In the genomic region with DNA sequence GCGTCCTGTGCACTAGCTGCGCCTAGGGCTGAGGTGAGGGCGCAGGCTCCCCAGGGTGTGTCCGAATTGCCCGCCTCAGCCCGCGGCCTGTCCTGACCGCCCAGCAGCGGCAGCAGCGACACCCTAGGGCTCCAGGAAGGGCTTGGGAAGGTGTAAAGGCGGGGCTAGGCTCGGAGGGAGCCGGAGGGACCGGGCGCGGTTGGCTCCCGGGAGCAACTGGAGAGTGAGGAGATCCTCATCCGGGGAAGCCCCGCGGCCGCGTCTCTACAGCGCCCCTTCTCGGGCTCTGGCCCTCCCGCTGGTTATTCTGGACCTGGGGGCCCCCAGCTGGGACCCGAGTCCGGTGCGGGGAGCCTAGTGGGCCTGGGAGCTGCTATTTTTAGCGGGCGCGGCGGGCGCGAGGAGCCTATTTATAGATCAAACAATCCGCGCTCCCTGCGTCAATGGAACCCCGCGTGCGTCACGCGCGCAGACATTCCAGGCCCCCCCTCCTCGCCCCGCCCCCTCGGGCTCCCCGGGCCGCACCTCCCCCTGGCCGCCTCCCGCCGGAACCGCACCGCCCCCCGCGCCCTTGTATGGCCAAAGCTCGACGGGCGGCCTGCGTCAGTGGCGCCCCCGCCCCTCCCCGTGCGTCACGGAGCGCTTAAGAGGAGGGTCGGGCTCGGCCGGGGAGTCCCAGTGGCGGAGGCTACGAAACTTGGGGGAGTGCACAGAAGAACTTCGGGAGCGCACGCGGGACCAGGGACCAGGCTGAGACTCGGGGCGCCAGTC, we compare ENCODE assay signal across 1 cellular context.
TF ChIP-seq lines count a peak whose summit lies in the region.

A gene (plus strand): TSS at position 672 of the 771 bp plus-strand sequence. CDS start 2,887 bp downstream, outside the sequence.

TF ChIP-seq in HepG2, 621 proteins besides CTCF, POLR2A, EP300 and RAD21 (continued from another document and continues in another):
- TF ChIP-seq, protein P1, sequence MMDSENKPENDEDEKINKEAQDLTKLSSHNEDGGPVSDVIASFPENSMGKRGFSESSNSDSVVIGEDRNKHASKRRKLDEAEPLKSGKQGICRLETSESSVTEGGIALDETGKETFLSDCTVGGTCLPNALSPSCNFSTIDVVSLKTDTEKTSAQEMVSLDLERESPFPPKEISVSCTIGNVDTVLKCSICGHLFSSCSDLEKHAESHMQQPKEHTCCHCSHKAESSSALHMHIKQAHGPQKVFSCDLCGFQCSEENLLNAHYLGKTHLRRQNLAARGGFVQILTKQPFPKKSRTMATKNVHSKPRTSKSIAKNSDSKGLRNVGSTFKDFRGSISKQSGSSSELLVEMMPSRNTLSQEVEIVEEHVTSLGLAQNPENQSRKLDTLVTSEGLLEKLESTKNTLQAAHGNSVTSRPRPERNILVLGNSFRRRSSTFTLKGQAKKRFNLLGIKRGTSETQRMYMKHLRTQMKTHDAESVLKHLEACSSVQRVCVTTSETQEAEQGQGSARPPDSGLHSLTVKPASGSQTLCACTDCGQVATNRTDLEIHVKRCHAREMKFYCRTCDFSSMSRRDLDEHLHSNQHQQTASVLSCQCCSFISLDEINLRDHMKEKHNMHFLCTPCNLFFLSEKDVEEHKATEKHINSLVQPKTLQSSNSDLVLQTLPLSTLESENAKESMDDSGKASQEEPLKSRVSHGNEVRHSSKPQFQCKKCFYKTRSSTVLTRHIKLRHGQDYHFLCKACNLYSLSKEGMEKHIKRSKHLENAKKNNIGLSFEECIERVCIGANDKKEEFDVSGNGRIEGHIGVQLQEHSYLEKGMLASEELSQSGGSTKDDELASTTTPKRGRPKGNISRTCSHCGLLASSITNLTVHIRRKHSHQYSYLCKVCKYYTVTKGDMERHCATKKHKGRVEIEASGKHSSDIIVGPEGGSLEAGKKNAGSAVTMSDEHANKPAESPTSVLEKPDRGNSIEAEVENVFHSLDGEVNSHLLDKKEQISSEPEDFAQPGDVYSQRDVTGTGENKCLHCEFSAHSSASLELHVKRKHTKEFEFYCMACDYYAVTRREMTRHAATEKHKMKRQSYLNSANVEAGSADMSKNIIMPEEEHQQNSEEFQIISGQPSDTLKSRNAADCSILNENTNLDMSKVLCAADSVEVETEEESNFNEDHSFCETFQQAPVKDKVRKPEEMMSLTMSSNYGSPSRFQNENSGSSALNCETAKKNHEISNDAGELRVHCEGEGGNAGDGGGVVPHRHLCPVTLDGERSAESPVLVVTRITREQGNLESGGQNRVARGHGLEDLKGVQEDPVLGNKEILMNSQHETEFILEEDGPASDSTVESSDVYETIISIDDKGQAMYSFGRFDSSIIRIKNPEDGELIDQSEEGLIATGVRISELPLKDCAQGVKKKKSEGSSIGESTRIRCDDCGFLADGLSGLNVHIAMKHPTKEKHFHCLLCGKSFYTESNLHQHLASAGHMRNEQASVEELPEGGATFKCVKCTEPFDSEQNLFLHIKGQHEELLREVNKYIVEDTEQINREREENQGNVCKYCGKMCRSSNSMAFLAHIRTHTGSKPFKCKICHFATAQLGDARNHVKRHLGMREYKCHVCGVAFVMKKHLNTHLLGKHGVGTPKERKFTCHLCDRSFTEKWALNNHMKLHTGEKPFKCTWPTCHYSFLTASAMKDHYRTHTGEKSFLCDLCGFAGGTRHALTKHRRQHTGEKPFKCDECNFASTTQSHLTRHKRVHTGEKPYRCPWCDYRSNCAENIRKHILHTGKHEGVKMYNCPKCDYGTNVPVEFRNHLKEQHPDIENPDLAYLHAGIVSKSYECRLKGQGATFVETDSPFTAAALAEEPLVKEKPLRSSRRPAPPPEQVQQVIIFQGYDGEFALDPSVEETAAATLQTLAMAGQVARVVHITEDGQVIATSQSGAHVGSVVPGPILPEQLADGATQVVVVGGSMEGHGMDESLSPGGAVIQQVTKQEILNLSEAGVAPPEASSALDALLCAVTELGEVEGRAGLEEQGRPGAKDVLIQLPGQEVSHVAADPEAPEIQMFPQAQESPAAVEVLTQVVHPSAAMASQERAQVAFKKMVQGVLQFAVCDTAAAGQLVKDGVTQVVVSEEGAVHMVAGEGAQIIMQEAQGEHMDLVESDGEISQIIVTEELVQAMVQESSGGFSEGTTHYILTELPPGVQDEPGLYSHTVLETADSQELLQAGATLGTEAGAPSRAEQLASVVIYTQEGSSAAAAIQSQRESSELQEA (CRISPR knock-in tag; IDR thresholded peaks at IDR 0.05; ENCODE audit: not compliant biosample characterization) = peak; percentile 79
- peak; percentile 77; the same call in 1 of the 2 replicates for TF ChIP-seq KLF11 (CRISPR knock-in tag; IDR thresholded peaks at IDR 0.05)
- TF ChIP-seq ZNF367 (CRISPR knock-in tag; IDR thresholded peaks at IDR 0.05; ENCODE audit: borderline replicate concordance) = no peak
- TF ChIP-seq, protein P2, sequence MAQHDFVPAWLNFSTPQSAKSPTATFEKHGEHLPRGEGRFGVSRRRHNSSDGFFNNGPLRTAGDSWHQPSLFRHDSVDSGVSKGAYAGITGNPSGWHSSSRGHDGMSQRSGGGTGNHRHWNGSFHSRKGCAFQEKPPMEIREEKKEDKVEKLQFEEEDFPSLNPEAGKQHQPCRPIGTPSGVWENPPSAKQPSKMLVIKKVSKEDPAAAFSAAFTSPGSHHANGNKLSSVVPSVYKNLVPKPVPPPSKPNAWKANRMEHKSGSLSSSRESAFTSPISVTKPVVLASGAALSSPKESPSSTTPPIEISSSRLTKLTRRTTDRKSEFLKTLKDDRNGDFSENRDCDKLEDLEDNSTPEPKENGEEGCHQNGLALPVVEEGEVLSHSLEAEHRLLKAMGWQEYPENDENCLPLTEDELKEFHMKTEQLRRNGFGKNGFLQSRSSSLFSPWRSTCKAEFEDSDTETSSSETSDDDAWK (CRISPR knock-in tag; IDR thresholded peaks at IDR 0.05) = no peak
- TF ChIP-seq ZNF670 (CRISPR knock-in tag; IDR thresholded peaks at IDR 0.05; ENCODE audit: borderline replicate concordance) = no peak
- TF ChIP-seq, protein P3, sequence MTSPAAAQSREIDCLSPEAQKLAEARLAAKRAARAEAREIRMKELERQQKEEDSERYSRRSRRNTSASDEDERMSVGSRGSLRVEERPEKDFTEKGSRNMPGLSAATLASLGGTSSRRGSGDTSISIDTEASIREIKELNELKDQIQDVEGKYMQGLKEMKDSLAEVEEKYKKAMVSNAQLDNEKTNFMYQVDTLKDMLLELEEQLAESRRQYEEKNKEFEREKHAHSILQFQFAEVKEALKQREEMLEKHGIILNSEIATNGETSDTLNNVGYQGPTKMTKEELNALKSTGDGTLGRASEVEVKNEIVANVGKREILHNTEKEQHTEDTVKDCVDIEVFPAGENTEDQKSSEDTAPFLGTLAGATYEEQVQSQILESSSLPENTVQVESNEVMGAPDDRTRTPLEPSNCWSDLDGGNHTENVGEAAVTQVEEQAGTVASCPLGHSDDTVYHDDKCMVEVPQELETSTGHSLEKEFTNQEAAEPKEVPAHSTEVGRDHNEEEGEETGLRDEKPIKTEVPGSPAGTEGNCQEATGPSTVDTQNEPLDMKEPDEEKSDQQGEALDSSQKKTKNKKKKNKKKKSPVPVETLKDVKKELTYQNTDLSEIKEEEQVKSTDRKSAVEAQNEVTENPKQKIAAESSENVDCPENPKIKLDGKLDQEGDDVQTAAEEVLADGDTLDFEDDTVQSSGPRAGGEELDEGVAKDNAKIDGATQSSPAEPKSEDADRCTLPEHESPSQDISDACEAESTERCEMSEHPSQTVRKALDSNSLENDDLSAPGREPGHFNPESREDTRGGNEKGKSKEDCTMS (CRISPR knock-in tag; conservative IDR thresholded peaks at IDR 0.05) = no peak
- TF ChIP-seq ZNF20 (CRISPR knock-in tag; IDR thresholded peaks at IDR 0.05) = no peak
- TF ChIP-seq MTA1 (CRISPR knock-in tag; IDR thresholded peaks at IDR 0.05; ENCODE audit: borderline replicate concordance) = peak; percentile 46; the same call in 1 of the 2 replicates
- TF ChIP-seq, protein P4, sequence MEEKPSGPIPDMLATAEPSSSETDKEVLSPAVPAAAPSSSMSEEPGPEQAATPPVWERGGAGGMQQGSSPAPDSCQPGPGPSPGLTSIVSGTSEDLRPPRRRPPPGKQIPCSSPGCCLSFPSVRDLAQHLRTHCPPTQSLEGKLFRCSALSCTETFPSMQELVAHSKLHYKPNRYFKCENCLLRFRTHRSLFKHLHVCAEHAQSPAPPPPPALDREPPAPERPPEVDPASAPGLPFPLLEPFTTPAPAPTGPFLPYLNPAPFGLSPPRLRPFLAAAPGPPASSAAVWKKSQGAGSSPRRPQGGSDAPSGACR (CRISPR knock-in tag; IDR thresholded peaks at IDR 0.05) = peak; percentile 87
- TF ChIP-seq, protein P5, sequence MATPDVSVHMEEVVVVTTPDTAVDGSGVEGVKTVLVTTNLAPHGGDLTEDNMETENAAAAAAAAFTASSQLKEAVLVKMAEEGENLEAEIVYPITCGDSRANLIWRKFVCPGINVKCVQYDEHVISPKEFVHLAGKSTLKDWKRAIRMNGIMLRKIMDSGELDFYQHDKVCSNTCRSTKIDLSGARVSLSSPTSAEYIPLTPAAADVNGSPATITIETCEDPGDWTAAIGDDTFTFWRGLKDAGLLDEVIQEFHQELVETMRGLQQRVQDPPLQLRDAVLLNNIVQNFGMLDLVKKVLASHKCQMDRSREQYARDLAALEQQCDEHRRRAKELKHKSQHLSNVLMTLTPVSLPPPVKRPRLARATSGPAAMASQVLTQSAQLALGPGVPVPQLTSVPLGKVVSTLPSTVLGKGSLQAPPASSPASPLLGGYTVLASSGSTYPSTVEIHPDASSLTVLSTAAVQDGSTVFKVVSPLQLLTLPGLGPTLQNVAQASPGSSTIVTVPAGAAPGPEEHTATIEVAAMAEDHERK (CRISPR knock-in tag; IDR thresholded peaks at IDR 0.05; ENCODE audit: low read depth) = peak; percentile 74
- TF ChIP-seq HCFC1 (IDR thresholded peaks at IDR 0.05; ENCODE audit: low read depth, low read length) = no peak
- TF ChIP-seq, protein P6, sequence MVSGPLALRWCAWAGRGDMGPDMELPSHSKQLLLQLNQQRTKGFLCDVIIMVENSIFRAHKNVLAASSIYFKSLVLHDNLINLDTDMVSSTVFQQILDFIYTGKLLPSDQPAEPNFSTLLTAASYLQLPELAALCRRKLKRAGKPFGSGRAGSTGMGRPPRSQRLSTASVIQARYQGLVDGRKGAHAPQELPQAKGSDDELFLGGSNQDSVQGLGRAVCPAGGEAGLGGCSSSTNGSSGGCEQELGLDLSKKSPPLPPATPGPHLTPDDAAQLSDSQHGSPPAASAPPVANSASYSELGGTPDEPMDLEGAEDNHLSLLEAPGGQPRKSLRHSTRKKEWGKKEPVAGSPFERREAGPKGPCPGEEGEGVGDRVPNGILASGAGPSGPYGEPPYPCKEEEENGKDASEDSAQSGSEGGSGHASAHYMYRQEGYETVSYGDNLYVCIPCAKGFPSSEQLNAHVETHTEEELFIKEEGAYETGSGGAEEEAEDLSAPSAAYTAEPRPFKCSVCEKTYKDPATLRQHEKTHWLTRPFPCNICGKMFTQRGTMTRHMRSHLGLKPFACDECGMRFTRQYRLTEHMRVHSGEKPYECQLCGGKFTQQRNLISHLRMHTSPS (CRISPR knock-in tag; IDR thresholded peaks at IDR 0.05; ENCODE audit: low read depth) = no peak
- TF ChIP-seq, protein P7, sequence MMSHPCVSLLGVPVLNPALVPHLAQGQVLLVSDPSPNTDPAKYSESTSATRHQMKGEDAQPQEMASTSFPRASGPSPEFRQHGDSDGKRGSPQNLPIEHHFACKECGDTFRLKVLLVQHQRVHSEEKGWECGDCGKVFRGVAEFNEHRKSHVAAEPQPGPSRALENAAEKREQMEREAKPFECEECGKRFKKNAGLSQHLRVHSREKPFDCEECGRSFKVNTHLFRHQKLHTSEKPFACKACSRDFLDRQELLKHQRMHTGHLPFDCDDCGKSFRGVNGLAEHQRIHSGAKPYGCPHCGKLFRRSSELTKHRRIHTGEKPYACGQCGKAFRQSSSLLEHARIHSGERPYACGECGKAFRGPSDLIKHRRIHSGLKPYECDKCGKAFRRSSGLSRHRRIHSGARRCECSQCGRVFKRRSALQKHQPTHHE (CRISPR knock-in tag; IDR thresholded peaks at IDR 0.05; ENCODE audit: borderline replicate concordance) = no peak
- TF ChIP-seq, protein P8, sequence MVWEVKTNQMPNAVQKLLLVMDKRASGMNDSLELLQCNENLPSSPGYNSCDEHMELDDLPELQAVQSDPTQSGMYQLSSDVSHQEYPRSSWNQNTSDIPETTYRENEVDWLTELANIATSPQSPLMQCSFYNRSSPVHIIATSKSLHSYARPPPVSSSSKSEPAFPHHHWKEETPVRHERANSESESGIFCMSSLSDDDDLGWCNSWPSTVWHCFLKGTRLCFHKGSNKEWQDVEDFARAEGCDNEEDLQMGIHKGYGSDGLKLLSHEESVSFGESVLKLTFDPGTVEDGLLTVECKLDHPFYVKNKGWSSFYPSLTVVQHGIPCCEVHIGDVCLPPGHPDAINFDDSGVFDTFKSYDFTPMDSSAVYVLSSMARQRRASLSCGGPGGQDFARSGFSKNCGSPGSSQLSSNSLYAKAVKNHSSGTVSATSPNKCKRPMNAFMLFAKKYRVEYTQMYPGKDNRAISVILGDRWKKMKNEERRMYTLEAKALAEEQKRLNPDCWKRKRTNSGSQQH (CRISPR knock-in tag; IDR thresholded peaks at IDR 0.05; ENCODE audit: low read depth) = 0 out of 2 replicates have a peak, but pooled peaks have one; percentile 23
- no peak for TF ChIP-seq NRL (CRISPR knock-in tag; IDR thresholded peaks at IDR 0.05; ENCODE audit: borderline replicate concordance)
- peak; percentile 35 for TF ChIP-seq KDM5B (CRISPR knock-in tag; IDR thresholded peaks at IDR 0.05; ENCODE audit: borderline replicate concordance)
- TF ChIP-seq ZNF484 (CRISPR knock-in tag; IDR thresholded peaks at IDR 0.05; ENCODE audit: borderline replicate concordance, low read depth) = 0 out of 2 replicates have a peak, but pooled peaks have one; percentile 38
- TF ChIP-seq, protein P9, sequence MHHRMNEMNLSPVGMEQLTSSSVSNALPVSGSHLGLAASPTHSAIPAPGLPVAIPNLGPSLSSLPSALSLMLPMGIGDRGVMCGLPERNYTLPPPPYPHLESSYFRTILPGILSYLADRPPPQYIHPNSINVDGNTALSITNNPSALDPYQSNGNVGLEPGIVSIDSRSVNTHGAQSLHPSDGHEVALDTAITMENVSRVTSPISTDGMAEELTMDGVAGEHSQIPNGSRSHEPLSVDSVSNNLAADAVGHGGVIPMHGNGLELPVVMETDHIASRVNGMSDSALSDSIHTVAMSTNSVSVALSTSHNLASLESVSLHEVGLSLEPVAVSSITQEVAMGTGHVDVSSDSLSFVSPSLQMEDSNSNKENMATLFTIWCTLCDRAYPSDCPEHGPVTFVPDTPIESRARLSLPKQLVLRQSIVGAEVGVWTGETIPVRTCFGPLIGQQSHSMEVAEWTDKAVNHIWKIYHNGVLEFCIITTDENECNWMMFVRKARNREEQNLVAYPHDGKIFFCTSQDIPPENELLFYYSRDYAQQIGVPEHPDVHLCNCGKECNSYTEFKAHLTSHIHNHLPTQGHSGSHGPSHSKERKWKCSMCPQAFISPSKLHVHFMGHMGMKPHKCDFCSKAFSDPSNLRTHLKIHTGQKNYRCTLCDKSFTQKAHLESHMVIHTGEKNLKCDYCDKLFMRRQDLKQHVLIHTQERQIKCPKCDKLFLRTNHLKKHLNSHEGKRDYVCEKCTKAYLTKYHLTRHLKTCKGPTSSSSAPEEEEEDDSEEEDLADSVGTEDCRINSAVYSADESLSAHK (CRISPR knock-in tag; IDR thresholded peaks at IDR 0.05; ENCODE audit: borderline replicate concordance) = no peak
- peak; percentile 49; the same call in 1 of the 2 replicates for TF ChIP-seq HNRNPL (IDR thresholded peaks at IDR 0.05; ENCODE audit: low read depth, low read length)
- TF ChIP-seq ZNF709 (CRISPR knock-in tag; IDR thresholded peaks at IDR 0.05) = no peak
- TF ChIP-seq, protein P10, sequence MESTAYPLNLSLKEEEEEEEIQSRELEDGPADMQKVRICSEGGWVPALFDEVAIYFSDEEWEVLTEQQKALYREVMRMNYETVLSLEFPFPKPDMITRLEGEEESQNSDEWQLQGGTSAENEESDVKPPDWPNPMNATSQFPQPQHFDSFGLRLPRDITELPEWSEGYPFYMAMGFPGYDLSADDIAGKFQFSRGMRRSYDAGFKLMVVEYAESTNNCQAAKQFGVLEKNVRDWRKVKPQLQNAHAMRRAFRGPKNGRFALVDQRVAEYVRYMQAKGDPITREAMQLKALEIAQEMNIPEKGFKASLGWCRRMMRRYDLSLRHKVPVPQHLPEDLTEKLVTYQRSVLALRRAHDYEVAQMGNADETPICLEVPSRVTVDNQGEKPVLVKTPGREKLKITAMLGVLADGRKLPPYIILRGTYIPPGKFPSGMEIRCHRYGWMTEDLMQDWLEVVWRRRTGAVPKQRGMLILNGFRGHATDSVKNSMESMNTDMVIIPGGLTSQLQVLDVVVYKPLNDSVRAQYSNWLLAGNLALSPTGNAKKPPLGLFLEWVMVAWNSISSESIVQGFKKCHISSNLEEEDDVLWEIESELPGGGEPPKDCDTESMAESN (CRISPR knock-in tag; conservative IDR thresholded peaks at IDR 0.05) = no peak
